In the genomic region with DNA sequence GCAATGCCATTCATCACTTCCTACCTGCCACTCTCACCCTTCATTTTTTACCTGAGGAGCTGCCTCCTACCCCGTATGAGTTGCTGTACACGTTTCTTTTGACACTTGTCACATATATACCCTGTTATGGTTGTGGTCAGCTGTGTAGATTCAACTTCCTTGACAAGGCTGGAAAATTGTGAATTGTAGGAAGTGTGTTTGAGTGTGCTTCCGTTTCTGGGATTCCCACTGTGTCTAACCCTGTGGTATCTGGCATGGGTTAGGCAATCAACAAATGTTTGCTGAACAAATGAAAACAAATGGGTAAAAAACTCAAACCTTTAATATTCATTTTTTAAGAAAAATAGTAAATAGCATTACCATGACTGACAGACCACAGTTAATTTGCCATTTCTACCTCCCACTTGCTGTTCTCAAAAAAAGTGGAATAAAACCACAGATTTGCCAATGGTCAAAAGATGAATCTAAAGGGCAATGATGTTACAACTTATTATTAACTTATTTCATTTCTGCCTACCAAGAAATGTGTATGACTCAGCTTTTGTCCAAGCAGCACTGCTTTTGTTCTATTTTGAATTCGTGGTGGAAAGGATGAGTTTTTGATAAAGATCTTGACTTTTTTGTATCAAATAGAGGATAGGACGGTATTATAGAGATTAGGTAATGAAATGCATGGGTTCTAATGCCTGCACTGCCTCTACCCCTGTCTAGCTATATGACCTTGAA, we compare ENCODE assay signal across 15 cellular contexts.
DNase-seq lines count a peak whose midpoint lies in the region; ATAC-seq and TF ChIP-seq lines count a peak whose summit lies in the region.
"Had no signal": no experiment of that assay in that cellular context is flagged by ENCODE, and none has a peak within 500 bp of the region (broad histone marks: within the 10 kb centered on the region; RNA-seq: fewer than 3 reads in every experiment).

No MANE protein-coding gene starts in this region.

- ATAC-seq in stimulated activated naive CD8-positive, alpha-beta T cell treated with anti-CD3 and anti-CD28 coated beads, Interleukin-15, Interleukin-2, amounts not matched to agents 100 U/mL and 50 U/mL, for 24 hours: peak; percentile 59
- no peak for ATAC-seq in stimulated activated naive CD8-positive, alpha-beta T cell treated with anti-CD3 and anti-CD28 coated beads, Interleukin-15, amount 100 ng/mL, for 72 hours
- ATAC-seq in HG02798 (IDR thresholded peaks at IDR 0.05; ENCODE audit: poor library complexity, unreplicated experiment): no peak

- H3K9me3 Mint-ChIP-seq in stimulated activated naive CD8-positive, alpha-beta T cell treated with anti-CD3 and anti-CD28 coated beads, Interleukin-15, amount 100 ng/mL, for 72 hours: no peaks in the 10 kb centered on the region
- H3K9me3 Mint-ChIP-seq in chondrocyte (ENCODE audit: low read depth): no peaks in the 10 kb centered on the region
- H3K9me3 Mint-ChIP-seq: activated naive CD4-positive, alpha-beta T cell treated with anti-CD3 and anti-CD28 coated beads, Interleukin-2, amount 50 U/mL, for 24 hours; central memory CD8-positive, alpha-beta T cell; memory B cell had no signal

- H3K4me2 ChIP-seq in hepatocyte: no peak overlapping the region

- DNase-seq in stimulated activated naive CD8-positive, alpha-beta T cell treated with anti-CD3 and anti-CD28 coated beads, Interleukin-15, Interleukin-2, amounts not matched to agents 100 U/mL and 50 U/mL, for 24 hours: no peak
- DNase-seq in stimulated activated naive CD8-positive, alpha-beta T cell treated with anti-CD3 and anti-CD28 coated beads, Interleukin-15, amount 100 ng/mL, for 72 hours: no peak
- DNase-seq in chondrocyte (ENCODE audit: low spot score): no peak
- DNase-seq in lung microvascular endothelial cell (ENCODE audit: low read depth in 2 of 2): peak; percentile 88 to 96
- no peak for DNase-seq in hepatocyte (ENCODE audit: low spot score)
- DNase-seq in OCI-M2 (lab: John Stamatoyannopoulos, UW; ENCODE audit: unreplicated experiment): no peak
- DNase-seq in uterus: no peak
- DNase-seq: ovary, SIG-M5, testis had no signal

- no peak for TF ChIP-seq POLR2A in uterus (IDR thresholded peaks at IDR 0.05)

- TF ChIP-seq CTCF in chondrocyte (IDR thresholded peaks at IDR 0.05) (no peak), hepatocyte (IDR thresholded peaks at IDR 0.05; ENCODE audit: poor library complexity) (no peak), uterus (IDR thresholded peaks at IDR 0.05) (no peak)

- no peaks in the 10 kb centered on the region for H3K27me3 ChIP-seq in hepatocyte
- H3K27me3 ChIP-seq in uterus: no peaks in the 10 kb centered on the region
- H3K27me3 ChIP-seq: ovary, testis had no signal

- H3K9me3 ChIP-seq in hepatocyte (ENCODE audit: low read depth) (no peaks in the 10 kb centered on the region), uterus (no peaks in the 10 kb centered on the region)
- H3K9me3 ChIP-seq: ovary, testis had no signal

- H3K27ac ChIP-seq in hepatocyte (no peak overlapping the region), uterus (no peak overlapping the region)
- H3K27ac ChIP-seq: epithelial cell of prostate, ovary, testis had no signal

- peak overlapping the region in 1 of 2 donors; percentile 15 for H3K27ac Mint-ChIP-seq in stimulated activated naive CD8-positive, alpha-beta T cell treated with anti-CD3 and anti-CD28 coated beads, Interleukin-15, amount 100 ng/mL, for 72 hours
- H3K27ac Mint-ChIP-seq in chondrocyte (ENCODE audit: unreplicated experiment): peak overlapping the region; percentile 30
- H3K27ac Mint-ChIP-seq: activated naive CD4-positive, alpha-beta T cell treated with anti-CD3 and anti-CD28 coated beads, Interleukin-2, amount 50 U/mL, for 24 hours; memory B cell had no signal

- peaks cover 8% of the 10 kb centered on the region for H3K79me2 ChIP-seq in hepatocyte

- no peaks in the 10 kb centered on the region for H3K9me2 ChIP-seq in hepatocyte (replicated peaks; ENCODE audit: insufficient read depth)

- no peaks in the 10 kb centered on the region for H4K20me1 ChIP-seq in hepatocyte (ENCODE audit: insufficient read depth, poor library complexity, severe bottlenecking)

- no peak overlapping the region for H2AFZ ChIP-seq in hepatocyte

- no peak overlapping the region for H3K4me3 Mint-ChIP-seq in stimulated activated naive CD8-positive, alpha-beta T cell treated with anti-CD3 and anti-CD28 coated beads, Interleukin-15, amount 100 ng/mL, for 72 hours
- no peak overlapping the region for H3K4me3 Mint-ChIP-seq in chondrocyte (ENCODE audit: unreplicated experiment)
- H3K4me3 Mint-ChIP-seq: activated naive CD4-positive, alpha-beta T cell treated with anti-CD3 and anti-CD28 coated beads, Interleukin-2, amount 50 U/mL, for 24 hours; central memory CD8-positive, alpha-beta T cell; memory B cell had no signal

- H3K4me1 Mint-ChIP-seq in stimulated activated naive CD8-positive, alpha-beta T cell treated with anti-CD3 and anti-CD28 coated beads, Interleukin-15, amount 100 ng/mL, for 72 hours: peaks cover 22% of the 10 kb centered on the region
- H3K4me1 Mint-ChIP-seq in chondrocyte (ENCODE audit: low read depth): peaks cover 28% of the 10 kb centered on the region

- H3K36me3 ChIP-seq in hepatocyte (replicated peaks; ENCODE audit: insufficient read depth, low read depth) (no peaks in the 10 kb centered on the region), uterus (no peaks in the 10 kb centered on the region)
- H3K36me3 ChIP-seq: ovary had no signal

- H3K4me3 ChIP-seq in hepatocyte (no peak overlapping the region), uterus (no peak overlapping the region)
- H3K4me3 ChIP-seq: ovary, testis had no signal

- H3K4me1 ChIP-seq in hepatocyte (ENCODE audit: insufficient read depth) (no peaks in the 10 kb centered on the region), uterus (peaks cover 0 to 16% of the 10 kb centered on the region in 2 donors)
- H3K4me1 ChIP-seq: testis had no signal

- H3K27me3 Mint-ChIP-seq in stimulated activated naive CD8-positive, alpha-beta T cell treated with anti-CD3 and anti-CD28 coated beads, Interleukin-15, amount 100 ng/mL, for 72 hours: no peaks in the 10 kb centered on the region
- H3K27me3 Mint-ChIP-seq in chondrocyte (ENCODE audit: low read depth): no peaks in the 10 kb centered on the region
- H3K27me3 Mint-ChIP-seq: activated naive CD4-positive, alpha-beta T cell treated with anti-CD3 and anti-CD28 coated beads, Interleukin-2, amount 50 U/mL, for 24 hours; central memory CD8-positive, alpha-beta T cell; memory B cell had no signal

- H3K36me3 Mint-ChIP-seq in chondrocyte (ENCODE audit: low read depth): peaks cover 2% of the 10 kb centered on the region

- intact Hi-C loops in uterus (cut with DNase I; ENCODE audit: low total_unique reads): no loop called here

- WGBS in hepatocyte (ENCODE audit: low lambda C conversion rate, missing lambda C conversion rate): 91% methylated on average over 5 of the region's 5 CpGs

Comparison
In these comparisons a context has a peak if more than half of its experiments do, and no peak if none do; other contexts are left out.
1. DNase-seq: peak in lung microvascular endothelial cell (2 of 2); none in stimulated activated naive CD8-positive, alpha-beta T cell treated with anti-CD3 and anti-CD28 coated beads, Interleukin-15, Interleukin-2, amounts not matched to agents 100 U/mL and 50 U/mL, for 24 hours (single experiment), stimulated activated naive CD8-positive, alpha-beta T cell treated with anti-CD3 and anti-CD28 coated beads, Interleukin-15, amount 100 ng/mL, for 72 hours (0 of 2), chondrocyte (single experiment), hepatocyte (single experiment), OCI-M2 (single experiment) and uterus (0 of 2).